ENCODE assay signal across 8 cellular contexts in genomic region chr11:66638177-66639065, GRCh38. TPM values are rescaled to one million over a fixed set of nuclear protein-coding genes. Genes with fewer than 3 reads are reported as not detected.
A peak's percentile ranks its signal among the peaks of the same experiment; 100 is the strongest.
DNase-seq lines count a peak whose midpoint lies in the region; TF ChIP-seq lines count a peak whose summit lies in the region.

TSS of gene RBM4 (plus strand) at chr11:66638703. CDS start at chr11:66639712, 1,009 bp downstream.

- peak; percentile 99 for DNase-seq in GM04503 (ENCODE audit: low read depth)
- peak; percentile 97 for DNase-seq in HEK293T (ENCODE audit: extremely low spot score)
- peak; percentile 100 for DNase-seq in MV-4-11 (lab: John Stamatoyannopoulos, UW)
- DNase-seq in SK-MEL-5 (ENCODE audit: low read depth, low spot score): peak; percentile 99
- peak; percentile 95 for DNase-seq in activated naive CD4-positive, alpha-beta T cell treated with Interleukin-2 at 50 U/mL for 16 hours
- DNase-seq in foreskin melanocyte: peak; percentile 99

- H3K9ac ChIP-seq in subcutaneous abdominal adipose tissue (ENCODE audit: low read length in 5 of 5): peak within 1 kb of the TSS; percentile 75 to 99 (median 94)

- H3K27me3 ChIP-seq in neuron (ENCODE audit: insufficient read depth, low read length) (no peaks in the 10 kb centered on the region), subcutaneous abdominal adipose tissue (ENCODE audit: control insufficient read depth in 5 of 5, insufficient read depth in 4 of 5, low read length in 5 of 5) (no peaks in the 10 kb centered on the region)

- H3K27ac ChIP-seq in subcutaneous abdominal adipose tissue (ENCODE audit: low read depth, low read length): peak within 1 kb of the TSS; percentile 97

- H3K4me1 ChIP-seq in neuron (ENCODE audit: insufficient read depth, low read length) (peaks cover 55% of the 10 kb centered on the region), subcutaneous abdominal adipose tissue (ENCODE audit: control insufficient read depth in 5 of 5, insufficient read depth in 5 of 5, low read length in 5 of 5) (peaks cover 13 to 54% (median 53%) of the 10 kb centered on the region in 5 donors)

- in situ Hi-C loops in SK-MEL-5 (cut with HindIII; ENCODE audit: low pct_unique_long_range_greater_than_20kb, low sequenced_read_pairs): no loop called here

- peak within 1 kb of the TSS; percentile 94 for H3K4me3 ChIP-seq in neuron (ENCODE audit: low read length)
- peak within 1 kb of the TSS; percentile 86 to 98 (median 94) for H3K4me3 ChIP-seq in subcutaneous abdominal adipose tissue (ENCODE audit: low read depth in 1 of 5, low read length in 5 of 5)

- H2AFZ ChIP-seq in neuron (ENCODE audit: low read depth, low read length): no peak within 1 kb of the TSS

- H3K9me3 ChIP-seq in neuron (ENCODE audit: low read length): peaks cover 2% of the 10 kb centered on the region
- no peaks in the 10 kb centered on the region for H3K9me3 ChIP-seq in subcutaneous abdominal adipose tissue (ENCODE audit: control insufficient read depth in 5 of 5, low read length in 5 of 5)

- H3K36me3 ChIP-seq in neuron (ENCODE audit: insufficient read depth, low read length) (peaks cover 50% of the 10 kb centered on the region), subcutaneous abdominal adipose tissue (ENCODE audit: control insufficient read depth in 5 of 5, insufficient read depth in 5 of 5, low read length in 5 of 5) (peaks cover 7 to 33% (median 24%) of the 10 kb centered on the region in 5 donors)

- CTCF ChIA-PET in HEK293T (lab: Yijun Ruan, JAX): interaction anchor here (0.7 to 1.3 kb wide), 4 partner anchors 11 to 46 kb away, joined by 3 to 5 read pairs (median 4); partner anchors contain the start of genes CCDC87 and RBM4B

- POLR2A ChIA-PET in HEK293T (lab: Yijun Ruan, JAX): interaction anchor here (0.7 to 7.5 kb wide), 23 partner anchors 9 to 417 kb away, joined by 3 to 84 read pairs (median 5); partner anchors contain the start of genes CCDC87, CCS, CTSF and RBM14

TF ChIP-seq in HEK293T, 16 proteins besides CTCF, POLR2A, EP300 and RAD21:
- TF ChIP-seq SP1 (IDR thresholded peaks at IDR 0.05): no peak
- TF ChIP-seq ARNT (IDR thresholded peaks at IDR 0.05): no peak
- TF ChIP-seq HDGF (IDR thresholded peaks at IDR 0.05; ENCODE audit: borderline replicate concordance): no peak
- TF ChIP-seq FOXM1 (IDR thresholded peaks at IDR 0.05; ENCODE audit: borderline replicate concordance): no peak
- no peak for TF ChIP-seq TARDBP (IDR thresholded peaks at IDR 0.05)
- TF ChIP-seq ELF4 (IDR thresholded peaks at IDR 0.05): peak; percentile 24; the same call in 1 of the 2 replicates
- TF ChIP-seq LEF1 (IDR thresholded peaks at IDR 0.05; ENCODE audit: borderline replicate concordance): no peak
- TF ChIP-seq BHLHE40 (IDR thresholded peaks at IDR 0.05; ENCODE audit: borderline replicate concordance): no peak
- peak; percentile 94 for TF ChIP-seq L3MBTL2 (conservative IDR thresholded peaks at IDR 0.05)
- TF ChIP-seq ZNF384 (IDR thresholded peaks at IDR 0.05): no peak
- no peak for TF ChIP-seq FOXK2 (IDR thresholded peaks at IDR 0.05)
- no peak for TF ChIP-seq FOXA1 (IDR thresholded peaks at IDR 0.05)
- 0 out of 2 replicates have a peak, but pooled peaks have one; percentile 48 for TF ChIP-seq NFRKB (IDR thresholded peaks at IDR 0.05)
- peak; percentile 99 for TF ChIP-seq PKNOX1 (IDR thresholded peaks at IDR 0.05)
- no peak for TF ChIP-seq SUZ12 (IDR thresholded peaks at IDR 0.05)
- TF ChIP-seq CTBP1 (IDR thresholded peaks at IDR 0.05; ENCODE audit: borderline replicate concordance): no peak

RNA-seq across cellular contexts. Expression of gene RBM4, which starts in this region (rescaled TPM):
- 58.3 and 73.6 TPM in 2 replicates for total RNA-seq in SK-MEL-5 (2014; rRNA removed; shearing (Covaris generic))
- 85.4 and 89.4 TPM in 2 replicates for polyA plus RNA-seq in SK-MEL-5 (2015; cell fraction: cytosol; rRNA removed)
- polyA plus RNA-seq in SK-MEL-5 (2015; cell fraction: nucleus; rRNA removed): 64.5 and 71.7 TPM in 2 replicates

Comparison
In these comparisons a context has a peak if more than half of its experiments do, and no peak if none do; other contexts are left out.
1. Peak in every context shown above with its lines: DNase-seq, H3K4me3 ChIP-seq and H3K27ac ChIP-seq.